Comparison of ENCODE assay signal across 19 cellular contexts in the genomic region with DNA sequence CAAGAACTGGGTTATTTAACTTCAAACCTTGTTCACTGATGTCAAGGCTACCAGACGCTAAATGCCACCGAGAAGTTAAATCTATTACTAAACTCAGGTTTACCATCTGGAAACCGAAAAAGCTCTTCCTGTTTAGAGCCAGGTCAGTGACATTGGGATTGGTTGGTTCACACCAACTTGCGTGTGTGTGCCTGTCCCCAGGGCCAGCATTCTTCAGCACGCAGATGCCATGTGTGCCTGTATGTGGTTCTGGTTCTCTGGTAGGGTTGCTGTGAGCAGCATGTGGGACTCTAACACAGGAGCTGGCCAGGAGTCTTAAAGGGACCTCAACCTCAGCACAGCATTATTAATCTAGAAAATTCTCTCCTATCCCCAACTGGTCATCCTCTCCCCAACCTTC. TPM values are rescaled to one million over a fixed set of nuclear protein-coding genes. Genes with fewer than 3 reads are reported as not detected.
DNase-seq lines count a peak whose midpoint lies in the region; ATAC-seq and TF ChIP-seq lines count a peak whose summit lies in the region.
"Had no signal": no experiment of that assay in that cellular context is flagged by ENCODE, and none has a peak within 500 bp of the region (broad histone marks: within the 10 kb centered on the region; RNA-seq: fewer than 3 reads in every experiment).

No MANE protein-coding gene starts in this region.

- no peak overlapping the region for H3K27ac ChIP-seq in spleen
- H3K27ac ChIP-seq: 22Rv1 had no signal

- no peaks in the 10 kb centered on the region for H3K4me1 ChIP-seq in spleen

- no peak overlapping the region for H3K4me3 ChIP-seq in spleen
- H3K4me3 ChIP-seq: GM23338, K562 had no signal

- ATAC-seq in GM18519 (IDR thresholded peaks at IDR 0.05; ENCODE audit: low FRiP score, unreplicated experiment) (no peak), GM18861 (IDR thresholded peaks at IDR 0.05; ENCODE audit: unreplicated experiment) (no peak)
- ATAC-seq: GM23338, K562 had no signal

- H3K36me3 ChIP-seq in spleen, result peaks cover 0 to 4% (median 0%) of the 10 kb centered on the region in 6 donors

- no peaks in the 10 kb centered on the region for H3K36me3 Mint-ChIP-seq in glutamatergic neuron (ENCODE audit: unreplicated experiment)

- 89 to 97% (median 96%) methylated on average over 5 of the region's 5 CpGs for WGBS in spleen, 5 donors

- no peak overlapping the region for H3K4me3 Mint-ChIP-seq in glutamatergic neuron (ENCODE audit: unreplicated experiment)
- H3K4me3 Mint-ChIP-seq: CD4-positive, alpha-beta memory T cell; GM23338 had no signal

- intact Hi-C loops in spleen (cut with DNase I; ENCODE audit: low total_unique reads), result loop anchor here (10.0 kb wide), 1 partner anchor 377 kb away; no protein-coding TSS in a partner anchor

- H3K9me3 ChIP-seq in spleen, result no peaks in the 10 kb centered on the region

- H3K27me3 ChIP-seq in spleen (replicated peaks in 1 of 7), result no peaks in the 10 kb centered on the region

- H3K27me3 Mint-ChIP-seq in glutamatergic neuron (ENCODE audit: unreplicated experiment), result peaks cover 13% of the 10 kb centered on the region
- H3K27me3 Mint-ChIP-seq: CD4-positive, alpha-beta memory T cell had no signal

- peaks cover 20% of the 10 kb centered on the region for H3K4me1 Mint-ChIP-seq in glutamatergic neuron (ENCODE audit: low read depth, unreplicated experiment)
- H3K4me1 Mint-ChIP-seq: CD4-positive, alpha-beta memory T cell had no signal

- H3K9me3 Mint-ChIP-seq in glutamatergic neuron (ENCODE audit: unreplicated experiment), result peaks cover 10% of the 10 kb centered on the region
- H3K9me3 Mint-ChIP-seq: CD4-positive, alpha-beta memory T cell; GM23338 had no signal

- DNase-seq in NCI-H2227 (lab: John Stamatoyannopoulos, UW; ENCODE audit: unreplicated experiment), result peak; percentile 18
- no peak for DNase-seq in NCI-H2227 treated with DMSO at 0.1 percent for 48 hours (lab: John Stamatoyannopoulos, UW)
- DNase-seq in SK-N-DZ (ENCODE audit: low spot score), result peak; percentile 79
- DNase-seq in glutamatergic neuron, result no peak
- peak; percentile 23 for DNase-seq in spleen
- no peak for DNase-seq in NCI-H345 treated with DMSO at 0.1 percent for 48 hours (lab: John Stamatoyannopoulos, UW; ENCODE audit: unreplicated experiment)
- DNase-seq: Calu3; CD4-positive, alpha-beta memory T cell; GF-D8; HCEC 1CT; NCI-H1105; NCI-H1694; NCI-H524; SIG-M5 had no signal

- H3K27ac Mint-ChIP-seq in glutamatergic neuron (ENCODE audit: unreplicated experiment), result peak overlapping the region; percentile 59
- H3K27ac Mint-ChIP-seq: CD4-positive, alpha-beta memory T cell; GM23338 had no signal

- TF ChIP-seq CTCF in glutamatergic neuron (IDR thresholded peaks at IDR 0.05; ENCODE audit: partially characterized antibody, unreplicated experiment) (no peak), spleen (IDR thresholded peaks at IDR 0.05 in 8 of 11, conservative IDR thresholded peaks at IDR 0.05 in 3 of 11) (no peak)

- no peak for TF ChIP-seq POLR2A in spleen (IDR thresholded peaks at IDR 0.05)

RNA-seq across cellular contexts. Expression of a gene that starts 18.1 kb away (rescaled TPM):
- polyA plus RNA-seq in SK-N-DZ (2014; cell fraction: cytosol; rRNA removed), result 153 and 188 TPM in 2 replicates
- polyA plus RNA-seq in SK-N-DZ (2014; cell fraction: nucleus; rRNA removed), result 310 and 397 TPM in 2 replicates
- total RNA-seq in glutamatergic neuron (ENCODE audit: unreplicated experiment) (5.4 TPM), spleen (10 to 100 TPM; 10.1 to 57.6 (median 32.8) TPM)
- polyA plus RNA-seq in spleen, result 10 to 100 TPM in 2 of 3 donors, 1 to 10 TPM in 1; 6.4 to 21.0 (median 10.9) TPM
- total RNA-seq: CD4-positive, alpha-beta memory T cell; GM23338 had no signal
- polyA plus RNA-seq: CD4-positive, alpha-beta memory T cell; GM23338; K562 had no signal

Comparison
In these comparisons a context has a peak if more than half of its experiments do, and no peak if none do; other contexts are left out.
1. DNase-seq: peak in NCI-H2227 (single experiment), SK-N-DZ (single experiment) and spleen (single experiment); none in NCI-H2227 treated with DMSO at 0.1 percent for 48 hours (single experiment), glutamatergic neuron (single experiment) and NCI-H345 treated with DMSO at 0.1 percent for 48 hours (single experiment).